Comparison of ENCODE assay signal across 8 cellular contexts in the genomic region with DNA sequence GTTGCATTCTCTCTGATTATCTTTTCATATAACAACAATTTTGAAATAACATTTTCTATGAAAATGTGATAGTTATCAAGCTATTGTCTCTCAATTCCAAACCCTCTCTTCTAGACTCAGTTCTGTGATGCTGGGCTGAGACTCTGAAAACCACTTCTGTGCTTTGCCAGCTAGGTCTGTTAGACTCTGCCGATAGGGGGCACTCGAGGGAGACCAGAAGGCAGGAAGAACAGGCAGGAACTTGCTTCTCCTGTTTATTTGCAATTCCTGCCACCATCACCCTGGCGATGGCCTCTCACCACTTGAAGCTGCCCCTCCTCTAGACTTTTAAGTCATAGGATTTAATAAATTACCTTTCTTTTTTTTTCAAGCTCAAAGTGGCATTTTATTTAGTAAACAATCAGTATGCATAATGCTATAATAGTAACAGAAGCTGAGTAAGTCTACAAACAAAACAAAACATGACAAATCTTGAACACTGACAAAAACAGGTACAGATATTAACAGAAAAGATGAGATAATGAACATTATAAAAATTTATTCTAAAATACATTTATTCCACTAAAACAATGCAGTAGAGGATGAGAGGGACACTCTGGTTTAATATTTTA. TPM values are rescaled to one million over a fixed set of nuclear protein-coding genes. Genes with fewer than 3 reads are reported as not detected.
DNase-seq lines count a peak whose midpoint lies in the region; ATAC-seq and TF ChIP-seq lines count a peak whose summit lies in the region.

No MANE protein-coding gene starts in this region.

- H3K36me3 Mint-ChIP-seq in activated T-helper 2 cell treated with anti-CD3 and anti-CD28 coated beads, Interferon-gamma antibody, Interleukin-2, Interleukin-4, amounts not matched to agents 10 μg/mL and 5 μg/mL and 100 μg/mL, durations not matched to agents 14 hours and 24 hours and 36 hours (ENCODE audit: low read depth), result no peaks in the 10 kb centered on the region

- peaks cover 2% of the 10 kb centered on the region for H3K4me1 Mint-ChIP-seq in activated T-helper 2 cell treated with anti-CD3 and anti-CD28 coated beads, Interferon-gamma antibody, Interleukin-2, Interleukin-4, amounts not matched to agents 10 μg/mL and 5 μg/mL and 100 μg/mL, durations not matched to agents 14 hours and 24 hours and 36 hours (ENCODE audit: low read depth)

- no peaks in the 10 kb centered on the region for H3K27me3 Mint-ChIP-seq in activated T-helper 2 cell treated with anti-CD3 and anti-CD28 coated beads, Interferon-gamma antibody, Interleukin-2, Interleukin-4, amounts not matched to agents 10 μg/mL and 5 μg/mL and 100 μg/mL, durations not matched to agents 14 hours and 24 hours and 36 hours (ENCODE audit: low read depth)

- WGBS in psoas muscle, 3 donors, result 14 to 19% (median 18%) methylated on average over 3 of the region's 3 CpGs

- peak; percentile 75 for ATAC-seq in GM21390 (IDR thresholded peaks at IDR 0.05; ENCODE audit: unreplicated experiment)
- ATAC-seq in psoas muscle, result peak; percentile 64 to 80 (median 72)
- no peak for ATAC-seq in GM19328 (IDR thresholded peaks at IDR 0.05; ENCODE audit: unreplicated experiment)

- CTCF ChIA-PET in RWPE1 (lab: Yijun Ruan, JAX), result interaction anchor here (0.5 to 1.3 kb wide), 9 partner anchors 9 to 1319 kb away, joined by 3 to 7 read pairs (median 4); no protein-coding TSS in a partner anchor

- no peak overlapping the region for H3K27ac Mint-ChIP-seq in activated T-helper 2 cell treated with anti-CD3 and anti-CD28 coated beads, Interferon-gamma antibody, Interleukin-2, Interleukin-4, amounts not matched to agents 10 μg/mL and 5 μg/mL and 100 μg/mL, durations not matched to agents 14 hours and 24 hours and 36 hours

- H3K27me3 ChIP-seq in psoas muscle (ENCODE audit: insufficient read depth in 3 of 3, low read length in 2 of 3), result no peaks in the 10 kb centered on the region

- POLR2A ChIA-PET in RWPE1 (lab: Yijun Ruan, JAX; ENCODE audit: low non-redundant PET), result no interaction called here

- H3K4me3 ChIP-seq in psoas muscle, result no peak overlapping the region

- in situ Hi-C loops in KBM-7 (cut with MboI; ENCODE audit: low pct_unique_long_range_greater_than_20kb, low sequenced_read_pairs), result no loop called here

- DNase-seq in DMS 273 treated with DMSO at 0.1 percent for 48 hours (lab: John Stamatoyannopoulos, UW) (peak; percentile 27), KBM-7 (peak; percentile 77), RWPE1 (ENCODE audit: low spot score) (peak; percentile 48), germinal center (ENCODE audit: low spot score) (peak; percentile 47), psoas muscle (peak; percentile 59 to 73)
- DNase-seq in activated T-helper 2 cell treated with anti-CD3 and anti-CD28 coated beads, Interferon-gamma antibody, Interleukin-2, Interleukin-4, amounts not matched to agents 10 μg/mL and 5 μg/mL and 100 μg/mL, durations not matched to agents 14 hours and 24 hours and 36 hours (ENCODE audit: low spot score), result peak; percentile 34

- H3K9me3 ChIP-seq in psoas muscle, result no peaks in the 10 kb centered on the region

- intact Hi-C loops in activated T-helper 2 cell treated with anti-CD3 and anti-CD28 coated beads, Interferon-gamma antibody, Interleukin-2, Interleukin-4, amounts not matched to agents 10 μg/mL and 5 μg/mL and 100 μg/mL, durations not matched to agents 14 hours and 24 hours and 36 hours (cut with micrococcal nuclease), result no loop called here
- intact Hi-C loops in psoas muscle (cut with DNase I), result loop anchor here in 1 of 2 donors (2.0 kb wide), 1 partner anchor 71 kb away; no protein-coding TSS in a partner anchor

- no peaks in the 10 kb centered on the region for H3K4me1 ChIP-seq in psoas muscle

- H3K4me3 Mint-ChIP-seq in activated T-helper 2 cell treated with anti-CD3 and anti-CD28 coated beads, Interferon-gamma antibody, Interleukin-2, Interleukin-4, amounts not matched to agents 10 μg/mL and 5 μg/mL and 100 μg/mL, durations not matched to agents 14 hours and 24 hours and 36 hours (ENCODE audit: low read depth), result no peak overlapping the region

- no peaks in the 10 kb centered on the region for H3K36me3 ChIP-seq in psoas muscle (ENCODE audit: insufficient read depth in 1 of 2, low read depth in 1 of 2)

- TF ChIP-seq CTCF in RWPE1 (conservative IDR thresholded peaks at IDR 0.05; ENCODE audit: low read depth) (peak; percentile 57), psoas muscle (IDR thresholded peaks at IDR 0.05) (peak; percentile 70)

- H3K27ac ChIP-seq in RWPE1, result no peak overlapping the region
- no peak overlapping the region for H3K27ac ChIP-seq in psoas muscle

- no peaks in the 10 kb centered on the region for H3K9me3 Mint-ChIP-seq in activated T-helper 2 cell treated with anti-CD3 and anti-CD28 coated beads, Interferon-gamma antibody, Interleukin-2, Interleukin-4, amounts not matched to agents 10 μg/mL and 5 μg/mL and 100 μg/mL, durations not matched to agents 14 hours and 24 hours and 36 hours

RNA-seq across cellular contexts. Expression of a gene that starts 49.7 kb away (rescaled TPM):
- total RNA-seq in activated T-helper 2 cell treated with anti-CD3 and anti-CD28 coated beads, Interferon-gamma antibody, Interleukin-2, Interleukin-4, amounts not matched to agents 10 μg/mL and 5 μg/mL and 100 μg/mL, durations not matched to agents 14 hours and 24 hours and 36 hours, result 0.50 and 0.67 TPM in 2 replicates
- 1 to 10 TPM in 1 of 4 donors, under 1 TPM in 2, not detected in 1; 0.26 to 1.8 (median 0.40) TPM for total RNA-seq in psoas muscle
- under 1 TPM; 0.08 to 0.40 (median 0.09) TPM for polyA plus RNA-seq in psoas muscle

Comparison
In these comparisons a context has a peak if more than half of its experiments do, and no peak if none do; other contexts are left out.
1. DNase-seq: peak in every context shown above with its lines; median percentile 77 in KBM-7; 66 in psoas muscle; 48 in RWPE1; 47 in germinal center; 34 in activated T-helper 2 cell treated with anti-CD3 and anti-CD28 coated beads, Interferon-gamma antibody, Interleukin-2, Interleukin-4, amounts not matched to agents 10 μg/mL and 5 μg/mL and 100 μg/mL, durations not matched to agents 14 hours and 24 hours and 36 hours; 27 in DMS 273 treated with DMSO at 0.1 percent for 48 hours.